In genomic region chr9:126672634-126673284, GRCh38 we compare ENCODE assay signal across 37 cellular contexts. TPM values are rescaled to one million over a fixed set of nuclear protein-coding genes. Genes with fewer than 3 reads are reported as not detected.
"Had no signal": no experiment of that assay in that cellular context is flagged by ENCODE, and none has a peak within 500 bp of the region (broad histone marks: within the 10 kb centered on the region; RNA-seq: fewer than 3 reads in every experiment).

No MANE protein-coding gene starts in this region.

- H3K27me3 ChIP-seq: ascending aorta had no signal

- H3K36me3 Mint-ChIP-seq: activated CD4-positive, alpha-beta memory T cell treated with anti-CD3 and anti-CD28 coated beads for 36 hours; activated naive CD4-positive, alpha-beta T cell treated with anti-CD3 and anti-CD28 coated beads, Interleukin-2, amount 10 ng/mL, durations not matched to agents 7 days and 5 days; brain; natural killer cell treated with Interleukin-12 subunit alpha and Interleukin-12 subunit beta and Interleukin-15 and Interleukin-18, amount 100 ng/mL, for 72 hours had no signal

- H3K9me3 ChIP-seq: ascending aorta, left lung, lower lobe of right lung, neutrophil, sigmoid colon, upper lobe of left lung, vagina had no signal

- H3K27ac Mint-ChIP-seq: activated CD4-positive, alpha-beta memory T cell treated with anti-CD3 and anti-CD28 coated beads for 36 hours; activated CD4-positive, alpha-beta T cell treated with anti-CD3 and anti-CD28 coated beads, Interleukin-2, amount 10 ng/mL, durations not matched to agents 24 days and 14 days; activated naive CD4-positive, alpha-beta T cell treated with anti-CD3 and anti-CD28 coated beads, Interleukin-2, amount 10 ng/mL, durations not matched to agents 7 days and 5 days; activated naive CD8-positive, alpha-beta T cell treated with anti-CD3 and anti-CD28 coated beads, Interleukin-2, amount 10 ng/mL, durations not matched to agents 7 days and 5 days; activated T-cell treated with anti-CD3 and anti-CD28 coated beads, Interleukin-2, amount 50 U/mL, for 24 hours; effector memory CD8-positive, alpha-beta T cell; natural killer cell treated with Interleukin-12 subunit alpha and Interleukin-12 subunit beta and Interleukin-15 and Interleukin-18, amount 100 ng/mL, for 72 hours; stimulated activated effector memory CD8-positive, alpha-beta T cell treated with anti-CD3 and anti-CD28 coated beads, Interleukin-12 subunit alpha, Interleukin-12 subunit beta, amount 100 ng/mL, for 72 hours; stimulated activated naive CD8-positive, alpha-beta T cell treated with anti-CD3 and anti-CD28 coated beads, Interleukin-15, Interleukin-2, amounts not matched to agents 100 ng/mL and 50 ng/mL, for 24 hours; T-helper 2 cell treated with Interferon-gamma antibody and Interleukin-4, amounts not matched to agents 5 μg/mL and 100 μg/mL, for 36 hours had no signal

- H3K4me3 ChIP-seq: ascending aorta, coronary artery, dorsolateral prefrontal cortex, left lung, lower lobe of right lung, sigmoid colon, upper lobe of left lung, vagina had no signal

- DNase-seq: activated CD4-positive, alpha-beta memory T cell treated with anti-CD3 and anti-CD28 coated beads for 36 hours; activated CD4-positive, alpha-beta T cell treated with anti-CD3 and anti-CD28 coated beads, Interleukin-2, amount 10 ng/mL, durations not matched to agents 24 days and 14 days; activated CD4-positive, CD25-positive, alpha-beta regulatory T cell treated with anti-CD3 and anti-CD28 coated beads, Interleukin-2, amount 50 U/mL, for 72 hours; activated CD8-positive, alpha-beta memory T cell treated with anti-CD3 and anti-CD28 coated beads, Interleukin-2, amount 50 U/mL, for 48 hours; activated gamma-delta T cell; activated naive CD4-positive, alpha-beta T cell treated with anti-CD3 and anti-CD28 coated beads, Interleukin-2, amount 10 ng/mL, durations not matched to agents 7 days and 5 days; activated naive CD8-positive, alpha-beta T cell treated with anti-CD3 and anti-CD28 coated beads, Interleukin-2, amount 10 ng/mL, durations not matched to agents 7 days and 5 days; activated T-cell treated with anti-CD3 and anti-CD28 coated beads, Interleukin-2, amount 50 U/mL, for 24 hours; dorsolateral prefrontal cortex; effector memory CD8-positive, alpha-beta T cell; foreskin fibroblast; head of caudate nucleus; hypothalamus; kidney glomerular epithelial cell; left lung; lower lobe of right lung; mesendoderm; sigmoid colon; small intestine; stimulated activated CD4-positive, alpha-beta T cell treated with anti-CD3 and anti-CD28 coated beads, Interleukin-4, amount 100 ng/mL, for 24 hours; T-helper 1 cell had no signal

- ATAC-seq: effector memory CD8-positive, alpha-beta T cell; esophagus mucosa; left lung; natural killer cell treated with Interleukin-12 subunit alpha and Interleukin-12 subunit beta and Interleukin-15 and Interleukin-18, amount 100 ng/mL, for 72 hours; stimulated activated effector memory CD8-positive, alpha-beta T cell treated with anti-CD3 and anti-CD28 coated beads, Interleukin-12 subunit alpha, Interleukin-12 subunit beta, amount 100 ng/mL, for 72 hours had no signal

- H3K27ac ChIP-seq: ascending aorta, coronary artery, dorsolateral prefrontal cortex, left lung, lower lobe of right lung, neutrophil, sigmoid colon, upper lobe of left lung, vagina had no signal

- H3K36me3 ChIP-seq: ascending aorta, left lung, lower lobe of right lung, neutrophil, sigmoid colon, upper lobe of left lung, vagina, WERI-Rb-1 had no signal

- H3K27me3 Mint-ChIP-seq: activated naive CD4-positive, alpha-beta T cell treated with anti-CD3 and anti-CD28 coated beads, Interleukin-2, amount 10 ng/mL, durations not matched to agents 7 days and 5 days had no signal

- H3K9me3 Mint-ChIP-seq: activated CD4-positive, alpha-beta memory T cell treated with anti-CD3 and anti-CD28 coated beads for 36 hours; activated CD4-positive, alpha-beta T cell treated with anti-CD3 and anti-CD28 coated beads, Interleukin-2, amount 10 ng/mL, durations not matched to agents 24 days and 14 days; activated naive CD4-positive, alpha-beta T cell treated with anti-CD3 and anti-CD28 coated beads, Interleukin-2, amount 10 ng/mL, durations not matched to agents 7 days and 5 days; activated naive CD8-positive, alpha-beta T cell treated with anti-CD3 and anti-CD28 coated beads, Interleukin-2, amount 10 ng/mL, durations not matched to agents 7 days and 5 days; activated T-cell treated with anti-CD3 and anti-CD28 coated beads, Interleukin-2, amount 50 U/mL, for 24 hours; effector memory CD8-positive, alpha-beta T cell; natural killer cell treated with Interleukin-12 subunit alpha and Interleukin-12 subunit beta and Interleukin-15 and Interleukin-18, amount 100 ng/mL, for 72 hours; stimulated activated effector memory CD8-positive, alpha-beta T cell treated with anti-CD3 and anti-CD28 coated beads, Interleukin-12 subunit alpha, Interleukin-12 subunit beta, amount 100 ng/mL, for 72 hours; stimulated activated naive CD8-positive, alpha-beta T cell treated with anti-CD3 and anti-CD28 coated beads, Interleukin-15, Interleukin-2, amounts not matched to agents 100 ng/mL and 50 ng/mL, for 24 hours; T-helper 2 cell treated with Interferon-gamma antibody and Interleukin-4, amounts not matched to agents 5 μg/mL and 100 μg/mL, for 36 hours had no signal

- H3K4me1 ChIP-seq: ascending aorta, left lung, sigmoid colon, vagina had no signal

- H3K4me3 Mint-ChIP-seq: activated CD4-positive, alpha-beta memory T cell treated with anti-CD3 and anti-CD28 coated beads for 36 hours; activated CD4-positive, alpha-beta T cell treated with anti-CD3 and anti-CD28 coated beads, Interleukin-2, amount 10 ng/mL, durations not matched to agents 24 days and 14 days; activated naive CD4-positive, alpha-beta T cell treated with anti-CD3 and anti-CD28 coated beads, Interleukin-2, amount 10 ng/mL, durations not matched to agents 7 days and 5 days; activated naive CD8-positive, alpha-beta T cell treated with anti-CD3 and anti-CD28 coated beads, Interleukin-2, amount 10 ng/mL, durations not matched to agents 7 days and 5 days; activated T-cell treated with anti-CD3 and anti-CD28 coated beads, Interleukin-2, amount 50 U/mL, for 24 hours; brain; effector memory CD8-positive, alpha-beta T cell; natural killer cell treated with Interleukin-12 subunit alpha and Interleukin-12 subunit beta and Interleukin-15 and Interleukin-18, amount 100 ng/mL, for 72 hours; stimulated activated effector memory CD8-positive, alpha-beta T cell treated with anti-CD3 and anti-CD28 coated beads, Interleukin-12 subunit alpha, Interleukin-12 subunit beta, amount 100 ng/mL, for 72 hours; stimulated activated naive CD8-positive, alpha-beta T cell treated with anti-CD3 and anti-CD28 coated beads, Interleukin-15, Interleukin-2, amounts not matched to agents 100 ng/mL and 50 ng/mL, for 24 hours; T-helper 2 cell treated with Interferon-gamma antibody and Interleukin-4, amounts not matched to agents 5 μg/mL and 100 μg/mL, for 36 hours had no signal

RNA-seq across cellular contexts. Expression of gene LMX1B, which starts 59.0 kb away (rescaled TPM):
- total RNA-seq: activated CD4-positive, alpha-beta memory T cell treated with anti-CD3 and anti-CD28 coated beads for 36 hours; activated CD4-positive, alpha-beta T cell treated with anti-CD3 and anti-CD28 coated beads, Interleukin-2, amount 10 ng/mL, durations not matched to agents 24 days and 14 days; activated naive CD8-positive, alpha-beta T cell treated with anti-CD3 and anti-CD28 coated beads, Interleukin-2, amount 10 ng/mL, durations not matched to agents 7 days and 5 days; endothelial cell of umbilical vein; esophagus mucosa; mononuclear cell; myocyte; natural killer cell treated with Interleukin-12 subunit alpha and Interleukin-12 subunit beta and Interleukin-15 and Interleukin-18, amount 100 ng/mL, for 72 hours; renal cortical epithelial cell; vagina had no signal
- polyA plus RNA-seq: endothelial cell of umbilical vein had no signal
